ENCODE assay signal across 8 cellular contexts in the genomic region with DNA sequence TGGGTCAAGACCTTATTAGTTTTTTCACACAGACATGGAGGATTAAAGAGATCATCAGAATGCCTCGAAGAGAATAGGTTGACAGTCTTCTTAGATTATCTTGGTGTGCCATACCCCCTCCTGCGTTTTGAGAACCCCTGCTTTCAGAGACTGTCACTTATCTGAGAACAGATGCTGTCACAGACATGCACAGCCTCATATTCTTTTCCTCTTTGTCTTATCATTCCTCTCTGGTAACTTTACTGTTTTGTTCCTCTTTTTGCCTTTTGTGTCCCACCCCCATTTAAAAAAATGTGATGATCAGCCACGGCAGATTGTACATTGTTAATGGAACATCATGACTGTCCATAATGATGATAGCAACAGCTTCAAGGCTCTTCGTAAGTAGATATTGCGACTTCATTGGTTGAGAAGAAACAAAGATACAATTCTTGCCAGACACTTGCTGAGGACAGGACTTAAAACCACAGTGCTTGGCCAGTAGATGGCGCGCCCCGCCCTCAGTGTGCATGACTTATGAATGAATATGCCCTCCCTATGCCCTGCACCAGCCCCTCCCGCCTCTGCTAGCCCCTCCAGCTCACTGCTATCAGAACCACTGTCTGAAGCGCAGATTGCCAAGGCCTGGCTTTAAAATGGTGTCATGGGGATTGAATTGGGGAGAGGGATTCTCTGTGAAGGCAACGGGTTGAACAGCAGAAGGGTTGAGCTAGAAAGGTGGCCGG. TPM values are rescaled to one million over a fixed set of nuclear protein-coding genes. Genes with fewer than 3 reads are reported as not detected.
DNase-seq lines count a peak whose midpoint lies in the region; ATAC-seq, FAIRE-seq and TF ChIP-seq lines count a peak whose summit lies in the region.

No MANE protein-coding gene starts in this region.

- no peaks in the 10 kb centered on the region for H3K27me3 Mint-ChIP-seq in activated T-cell treated with anti-CD3 and anti-CD28 coated beads, Interleukin-2, amount 50 U/mL, for 24 hours
- H3K27me3 Mint-ChIP-seq in nephron progenitor cell (ENCODE audit: low read depth, poor library complexity), result no peaks in the 10 kb centered on the region

- in situ Hi-C loops in ACHN (cut with HindIII; ENCODE audit: low pct_ligation_motif_present, low pct_unique_long_range_greater_than_20kb, low sequenced_read_pairs), result no loop called here

- H3K27ac Mint-ChIP-seq in activated T-cell treated with anti-CD3 and anti-CD28 coated beads, Interleukin-2, amount 50 U/mL, for 24 hours, result peak overlapping the region; percentile 47
- H3K27ac Mint-ChIP-seq in nephron progenitor cell, result no peak overlapping the region

- H3K4me3 ChIP-seq in esophagus squamous epithelium, result peak overlapping the region in 1 of 4 donors; percentile 8

- no peaks in the 10 kb centered on the region for H3K9me3 ChIP-seq in esophagus squamous epithelium

- peak; percentile 80 for DNase-seq in ACHN
- DNase-seq in RCC 7860 (ENCODE audit: low spot score), result peak; percentile 66
- DNase-seq in activated T-cell treated with anti-CD3 and anti-CD28 coated beads, Interleukin-2, amount 50 U/mL, for 24 hours, result peak; percentile 90
- no peak for DNase-seq in esophagus squamous epithelium (lab: John Stamatoyannopoulos, UW)
- peak; percentile 88 for DNase-seq in nephron progenitor cell
- peak; percentile 83 for DNase-seq in stimulated activated naive CD4-positive, alpha-beta T cell treated with Interleukin-2 at 50 U/mL for 16 hours (lab: John Stamatoyannopoulos, UW)

- peak overlapping the region in 1 of 4 donors; percentile 14 for H3K27ac ChIP-seq in esophagus squamous epithelium

- TF ChIP-seq CTCF in LNCAP (IDR thresholded peaks at IDR 0.05), result peak; percentile 93
- TF ChIP-seq CTCF in esophagus squamous epithelium (IDR thresholded peaks at IDR 0.05), result peak; percentile 45 to 85 (median 80)
- peak; percentile 81 for TF ChIP-seq CTCF in nephron progenitor cell (IDR thresholded peaks at IDR 0.05)

- FAIRE-seq in RCC 7860 (lab: Jason Lieb, UNC), result peak; percentile 39

- H3K36me3 Mint-ChIP-seq in activated T-cell treated with anti-CD3 and anti-CD28 coated beads, Interleukin-2, amount 50 U/mL, for 24 hours (ENCODE audit: low read depth), result peaks cover 6% of the 10 kb centered on the region
- H3K36me3 Mint-ChIP-seq in nephron progenitor cell (ENCODE audit: low read depth), result peaks cover 6% of the 10 kb centered on the region

- H3K4me1 ChIP-seq in esophagus squamous epithelium, result peaks cover 7 to 36% (median 20%) of the 10 kb centered on the region in 3 donors

- H3K36me3 ChIP-seq in esophagus squamous epithelium, result no peaks in the 10 kb centered on the region

- H3K4me3 Mint-ChIP-seq in activated T-cell treated with anti-CD3 and anti-CD28 coated beads, Interleukin-2, amount 50 U/mL, for 24 hours, result peak overlapping the region; percentile 30
- peak overlapping the region; percentile 65 for H3K4me3 Mint-ChIP-seq in nephron progenitor cell

- TF ChIP-seq POLR2A in esophagus squamous epithelium (IDR thresholded peaks at IDR 0.05), result no peak

- ATAC-seq in GM18907 (IDR thresholded peaks at IDR 0.05; ENCODE audit: unreplicated experiment), result peak; percentile 36

- 6 to 9% methylated on average over 11 of the region's 12 CpGs for WGBS in esophagus squamous epithelium, 2 donors

- no peaks in the 10 kb centered on the region for H3K27me3 ChIP-seq in esophagus squamous epithelium

- intact Hi-C loops in esophagus squamous epithelium (cut with DNase I), result loop anchor here (5.0 kb wide), 2 partner anchors 258 to 313 kb away; no protein-coding TSS in a partner anchor

- H3K4me1 Mint-ChIP-seq in activated T-cell treated with anti-CD3 and anti-CD28 coated beads, Interleukin-2, amount 50 U/mL, for 24 hours (ENCODE audit: low read depth), result peaks cover 27% of the 10 kb centered on the region
- peaks cover 33% of the 10 kb centered on the region for H3K4me1 Mint-ChIP-seq in nephron progenitor cell

- H3K9me3 Mint-ChIP-seq in activated T-cell treated with anti-CD3 and anti-CD28 coated beads, Interleukin-2, amount 50 U/mL, for 24 hours, result no peaks in the 10 kb centered on the region
- peaks cover 6% of the 10 kb centered on the region for H3K9me3 Mint-ChIP-seq in nephron progenitor cell

RNA-seq across cellular contexts. Expression of gene PITPNC1, which starts 2.6 kb away (rescaled TPM):
- 10 to 100 TPM in 3 of 4 donors, 1 to 10 TPM in 1; 9.1 to 15.1 (median 13.3) TPM for total RNA-seq in esophagus squamous epithelium

RNA-seq across cellular contexts. Expression of gene PSMD12, which starts 8.1 kb away (rescaled TPM):
- 10 to 100 TPM; 15.9 to 38.1 (median 25.8) TPM for total RNA-seq in esophagus squamous epithelium
